ENCODE assay signal across 17 cellular contexts in the genomic region with DNA sequence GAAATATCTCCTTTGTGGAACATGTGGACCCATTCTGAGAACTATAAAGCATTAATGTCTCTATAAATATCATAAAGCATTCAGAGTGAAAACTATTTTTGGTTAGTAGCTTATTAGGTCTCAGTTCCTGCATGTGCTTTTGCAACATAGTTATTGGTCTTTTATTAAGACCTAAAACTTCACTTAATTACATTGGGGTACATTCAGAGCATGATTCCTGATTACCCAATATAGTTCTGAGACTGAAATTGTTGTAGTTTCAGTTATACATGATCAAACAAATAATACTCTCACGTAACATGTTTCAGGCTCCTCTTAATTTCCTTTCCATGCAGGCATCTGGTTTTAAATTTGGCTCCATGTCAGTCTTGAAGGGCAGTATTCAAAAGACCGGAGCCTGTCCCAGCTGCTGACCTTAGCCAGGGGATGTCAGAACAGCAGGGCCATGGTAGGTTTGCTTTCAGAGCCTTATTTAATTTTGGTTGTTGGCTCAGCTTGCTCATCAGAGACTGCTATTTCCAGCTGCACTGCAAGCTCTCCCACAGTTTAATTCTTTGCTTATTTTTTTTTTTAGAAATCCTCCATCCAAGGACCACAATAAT.
DNase-seq lines count a peak whose midpoint lies in the region; ATAC-seq and TF ChIP-seq lines count a peak whose summit lies in the region.
"Had no signal": no experiment of that assay in that cellular context is flagged by ENCODE, and none has a peak within 500 bp of the region (broad histone marks: within the 10 kb centered on the region; RNA-seq: fewer than 3 reads in every experiment).

No MANE protein-coding gene starts in this region.

- H3K9me3 ChIP-seq in liver (ENCODE audit: control insufficient read depth in 4 of 4, low read length in 3 of 4): no peaks in the 10 kb centered on the region
- no peaks in the 10 kb centered on the region for H3K9me3 ChIP-seq in right lobe of liver
- no peaks in the 10 kb centered on the region for H3K9me3 ChIP-seq in MM.1S (replicated peaks; ENCODE audit: insufficient read depth, low read length)
- H3K9me3 ChIP-seq in HAP-1: no peaks in the 10 kb centered on the region
- H3K9me3 ChIP-seq: BE2C, MG63, SJCRH30 had no signal

- no peaks in the 10 kb centered on the region for H3K9me2 ChIP-seq in MM.1S (replicated peaks; ENCODE audit: insufficient read depth, low read length)

- no peak overlapping the region for H3K27ac Mint-ChIP-seq in natural killer cell treated with Interleukin-12 subunit alpha and Interleukin-12 subunit beta and Interleukin-15 and Interleukin-18, amount 100 ng/mL, for 72 hours

- intact Hi-C loops in right lobe of liver (cut with DNase I): no loop called here

- H3K36me3 Mint-ChIP-seq in natural killer cell treated with Interleukin-12 subunit alpha and Interleukin-12 subunit beta and Interleukin-15 and Interleukin-18, amount 100 ng/mL, for 72 hours: no peaks in the 10 kb centered on the region

- in situ Hi-C loops in HAP-1 (cut with MboI; ENCODE audit: low sequenced_read_pairs): no loop called here

- H3K27me3 ChIP-seq in liver (ENCODE audit: control insufficient read depth in 4 of 4, insufficient read depth in 4 of 4, low read length in 3 of 4) (no peaks in the 10 kb centered on the region), right lobe of liver (no peaks in the 10 kb centered on the region), MM.1S (replicated peaks; ENCODE audit: insufficient read depth, low read length) (no peaks in the 10 kb centered on the region), HAP-1 (ENCODE audit: low read depth) (no peaks in the 10 kb centered on the region)
- H3K27me3 ChIP-seq: BE2C, MG63, SJCRH30 had no signal

- no peaks in the 10 kb centered on the region for H3K27me3 Mint-ChIP-seq in natural killer cell treated with Interleukin-12 subunit alpha and Interleukin-12 subunit beta and Interleukin-15 and Interleukin-18, amount 100 ng/mL, for 72 hours

- peak overlapping the region; percentile 58 for H3K4me2 ChIP-seq in MM.1S (ENCODE audit: low read depth, low read length)

- H3K4me1 Mint-ChIP-seq in natural killer cell treated with Interleukin-12 subunit alpha and Interleukin-12 subunit beta and Interleukin-15 and Interleukin-18, amount 100 ng/mL, for 72 hours (ENCODE audit: low read depth in 2 of 2): no peaks in the 10 kb centered on the region

- H3K4me1 ChIP-seq in liver (ENCODE audit: control insufficient read depth in 4 of 4, insufficient read depth in 4 of 4, low read length in 3 of 4): no peaks in the 10 kb centered on the region
- no peaks in the 10 kb centered on the region for H3K4me1 ChIP-seq in right lobe of liver
- H3K4me1 ChIP-seq in MM.1S (ENCODE audit: low read length): peaks cover 28% of the 10 kb centered on the region
- no peaks in the 10 kb centered on the region for H3K4me1 ChIP-seq in HAP-1
- H3K4me1 ChIP-seq: BE2C, SJCRH30 had no signal

- peak in 1 of 2 donors; percentile 20 for TF ChIP-seq RAD21 in liver (IDR thresholded peaks at IDR 0.05)

- no peak for TF ChIP-seq POLR2A in right lobe of liver (IDR thresholded peaks at IDR 0.05)

- no peak for ATAC-seq in right lobe of liver
- ATAC-seq in natural killer cell treated with Interleukin-12 subunit alpha and Interleukin-12 subunit beta and Interleukin-15 and Interleukin-18, amount 100 ng/mL, for 72 hours: no peak

- no peak overlapping the region for H3K27ac ChIP-seq in liver (ENCODE audit: low read depth in 1 of 2, low read length in 2 of 2)
- no peak overlapping the region for H3K27ac ChIP-seq in right lobe of liver
- peak overlapping the region; percentile 70; the same call in 1 of the 2 replicates for H3K27ac ChIP-seq in MM.1S (ENCODE audit: low read length)
- H3K27ac ChIP-seq: RWPE1, SJCRH30 had no signal

- H3K4me3 Mint-ChIP-seq in natural killer cell treated with Interleukin-12 subunit alpha and Interleukin-12 subunit beta and Interleukin-15 and Interleukin-18, amount 100 ng/mL, for 72 hours: no peak overlapping the region

- H3K9ac ChIP-seq in liver (ENCODE audit: low read depth in 1 of 2, low read length in 2 of 2): no peak overlapping the region
- H3K9ac ChIP-seq in MM.1S (ENCODE audit: low read length): peak overlapping the region; percentile 4; the same call in 1 of the 2 replicates

- no peaks in the 10 kb centered on the region for H4K20me1 ChIP-seq in MM.1S (ENCODE audit: insufficient read depth, low read length)

- no peak for TF ChIP-seq CTCF in liver (IDR thresholded peaks at IDR 0.05; ENCODE audit: low read depth, low read length, missing input control)
- TF ChIP-seq CTCF in right lobe of liver (IDR thresholded peaks at IDR 0.05): no peak
- TF ChIP-seq CTCF in MM.1S (IDR thresholded peaks at IDR 0.05; ENCODE audit: low read length): no peak

- no peak for DNase-seq in right lobe of liver
- peak; percentile 66 for DNase-seq in MM.1S
- peak; percentile 3 for DNase-seq in globus pallidus (ENCODE audit: low spot score)
- DNase-seq in natural killer cell treated with Interleukin-12 subunit alpha and Interleukin-12 subunit beta and Interleukin-15 and Interleukin-18, amount 100 ng/mL, for 72 hours (ENCODE audit: low spot score): no peak
- no peak for DNase-seq in HAP-1 (ENCODE audit: low spot score in 2 of 2)
- DNase-seq in NCI-H226: no peak
- DNase-seq: BE2C, DMS79, MG63, NCI-H1048, NCI-H1436, NCI-H2029, NCI-H526 treated with DMSO at 0.1 percent for 48 hours, SJCRH30, T-helper 1 cell had no signal

- no peak overlapping the region for H3K4me3 ChIP-seq in liver (ENCODE audit: low read depth in 1 of 3, low read length in 3 of 3)
- no peak overlapping the region for H3K4me3 ChIP-seq in right lobe of liver
- H3K4me3 ChIP-seq in MM.1S (ENCODE audit: low read length): 0 out of 2 replicates have a peak overlapping the region, but pooled peaks have one; percentile 7
- no peak overlapping the region for H3K4me3 ChIP-seq in HAP-1
- H3K4me3 ChIP-seq: MG63, SJCRH30 had no signal

- 0 out of 2 replicates have a peak, but pooled peaks cover 7% of the 10 kb centered on the region for H3F3A ChIP-seq in MM.1S (ENCODE audit: insufficient read depth, low read length)

- 77% methylated on average over 2 of the region's 2 CpGs for WGBS in liver
- WGBS in right lobe of liver (ENCODE audit: insufficient coverage, low coverage, low lambda C conversion rate, missing lambda C conversion rate): 55% methylated on average over 2 of the region's 2 CpGs

- no peaks in the 10 kb centered on the region for H3K79me2 ChIP-seq in MM.1S (ENCODE audit: low read length)

- H3K9me3 Mint-ChIP-seq in natural killer cell treated with Interleukin-12 subunit alpha and Interleukin-12 subunit beta and Interleukin-15 and Interleukin-18, amount 100 ng/mL, for 72 hours: peaks cover 8% of the 10 kb centered on the region

- no peaks in the 10 kb centered on the region for H3K36me3 ChIP-seq in liver (ENCODE audit: control insufficient read depth in 4 of 4, insufficient read depth in 3 of 4, low read depth in 1 of 4, low read length in 3 of 4)
- no peaks in the 10 kb centered on the region for H3K36me3 ChIP-seq in right lobe of liver
- H3K36me3 ChIP-seq in MM.1S (replicated peaks; ENCODE audit: insufficient read depth, low read length): no peaks in the 10 kb centered on the region
- H3K36me3 ChIP-seq in HAP-1 (replicated peaks): no peaks in the 10 kb centered on the region
- H3K36me3 ChIP-seq: BE2C, MG63, SJCRH30 had no signal

- peak overlapping the region; percentile 28 for H2AFZ ChIP-seq in MM.1S (ENCODE audit: low read length)

TF ChIP-seq in liver, 16 proteins besides CTCF, POLR2A, EP300 and RAD21:
- peak; percentile 63 for TF ChIP-seq NR2F2 (IDR thresholded peaks at IDR 0.05)
- TF ChIP-seq SP1 (IDR thresholded peaks at IDR 0.05): no peak

Comparison
In these comparisons a context has a peak if more than half of its experiments do, and no peak if none do; other contexts are left out.
1. DNase-seq: peak in MM.1S (single experiment) and globus pallidus (single experiment); none in right lobe of liver (0 of 3), natural killer cell treated with Interleukin-12 subunit alpha and Interleukin-12 subunit beta and Interleukin-15 and Interleukin-18, amount 100 ng/mL, for 72 hours (single experiment), HAP-1 (0 of 2) and NCI-H226 (single experiment).